ENCODE assay signal across 9 cellular contexts in the genomic region with DNA sequence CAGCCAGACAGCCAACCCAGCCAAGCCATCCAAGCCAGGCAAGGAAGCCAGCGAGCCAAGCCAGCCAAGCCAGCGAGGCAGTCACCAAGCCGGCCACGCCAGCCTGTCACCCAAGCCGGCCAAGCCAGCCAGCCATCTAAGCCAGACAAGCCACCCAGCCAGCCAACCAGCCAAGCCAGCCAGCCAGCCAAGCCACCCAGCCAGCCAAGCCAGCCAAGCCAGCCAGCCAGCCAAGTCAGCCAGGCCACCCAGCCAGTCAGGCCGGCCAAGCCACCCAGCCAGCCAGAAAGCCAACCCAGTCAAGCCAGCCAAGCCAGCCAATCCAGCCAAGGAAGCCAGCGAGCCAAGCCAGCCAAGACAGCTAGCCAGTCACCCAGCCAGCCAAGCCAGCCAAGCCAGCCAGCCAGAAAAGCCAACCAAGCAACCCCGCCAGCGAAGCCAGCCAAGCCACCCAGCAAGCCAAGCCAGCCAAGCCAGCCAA.
DNase-seq lines count a peak whose midpoint lies in the region; ATAC-seq and TF ChIP-seq lines count a peak whose summit lies in the region.
"Had no signal": no experiment of that assay in that cellular context is flagged by ENCODE, and none has a peak within 500 bp of the region (broad histone marks: within the 10 kb centered on the region; RNA-seq: fewer than 3 reads in every experiment).

No MANE protein-coding gene starts in this region.

- H3F3A ChIP-seq in PC-9 (ENCODE audit: insufficient read depth, low read depth), result no peaks in the 10 kb centered on the region

- no peaks in the 10 kb centered on the region for H3K36me3 Mint-ChIP-seq in CD14-positive monocyte

- POLR2A ChIA-PET in PC-9 (lab: Charles Lee; ENCODE audit: unreplicated experiment), result no interaction called here

- no peak for ATAC-seq in GM21619 (IDR thresholded peaks at IDR 0.05; ENCODE audit: unreplicated experiment)

- intact Hi-C loops in CD14-positive monocyte (cut with micrococcal nuclease) (loop anchor here in 1 of 2 donors (1.0 to 10.0 kb wide), 2 partner anchors 9 to 64 kb away; no protein-coding TSS in a partner anchor), PC-9 (cut with micrococcal nuclease; ENCODE audit: unreplicated experiment) (loop anchor here (5.0 kb wide), 1 partner anchor 68 kb away; no protein-coding TSS in a partner anchor)

- no peak overlapping the region for H3K4me2 ChIP-seq in PC-9

- H2AFZ ChIP-seq in PC-9, result no peak overlapping the region

- H3K9me3 Mint-ChIP-seq in CD14-positive monocyte, result peaks cover 3 to 11% (median 6%) of the 10 kb centered on the region in 7 donors

- H3K27ac ChIP-seq in PC-9, result no peak overlapping the region
- peak overlapping the region; percentile 2 for H3K27ac ChIP-seq in duodenal mucosa (ENCODE audit: low read depth, low read length)

- H3K9me2 ChIP-seq in PC-9 (ENCODE audit: insufficient read depth), result no peaks in the 10 kb centered on the region

- BruUV-seq in PC-9 (replicated peaks; lab: Mats Ljungman, UMichigan), result no TSS peak

- CTCF ChIA-PET in PC-9 (lab: Charles Lee), result no interaction called here

- no peaks in the 10 kb centered on the region for H4K20me1 ChIP-seq in PC-9 (ENCODE audit: insufficient read depth)

- H3K36me3 ChIP-seq in PC-9 (ENCODE audit: low read depth) (no peaks in the 10 kb centered on the region), duodenal mucosa (ENCODE audit: control insufficient read depth in 1 of 2, insufficient read depth in 2 of 2, low read length in 2 of 2) (no peaks in the 10 kb centered on the region)

- H3K9ac ChIP-seq in duodenal mucosa (ENCODE audit: low read depth in 1 of 2, low read length in 2 of 2), result no peak overlapping the region

- no peaks in the 10 kb centered on the region for H3K4me1 Mint-ChIP-seq in CD14-positive monocyte

- no peak overlapping the region for H3K27ac Mint-ChIP-seq in CD14-positive monocyte

- H3K4me3 ChIP-seq in PC-9 (no peak overlapping the region), duodenal mucosa (ENCODE audit: low read depth in 1 of 2, low read length in 2 of 2) (peak overlapping the region in 1 of 2 donors; percentile 48)

- TF ChIP-seq CTCF in CD14-positive monocyte (IDR thresholded peaks at IDR 0.05) (no peak), PC-9 (conservative IDR thresholded peaks at IDR 0.05) (no peak)

- DNase-seq in CD14-positive monocyte (ENCODE audit: low spot score) (peak; percentile 85), PC-9 (peak; percentile 54 to 76), mucosa of gallbladder (ENCODE audit: low spot score) (peak; percentile 31), SIG-M5 (lab: John Stamatoyannopoulos, UW) (no peak), cerebellum (ENCODE audit: low spot score) (no peak), germinal center (ENCODE audit: low spot score) (no peak)
- DNase-seq: DMS 273 treated with DMSO at 0.1 percent for 48 hours had no signal

- H3K27me3 ChIP-seq in PC-9 (ENCODE audit: insufficient read depth, low read depth) (peaks cover 5% of the 10 kb centered on the region; the same call in 1 of the 2 replicates), duodenal mucosa (ENCODE audit: control insufficient read depth in 1 of 2, insufficient read depth in 2 of 2, low read length in 2 of 2) (no peaks in the 10 kb centered on the region)

- no peak overlapping the region for H3K4me3 Mint-ChIP-seq in CD14-positive monocyte

- H3K9me3 ChIP-seq in PC-9 (ENCODE audit: insufficient read depth, low read depth) (peaks cover 4% of the 10 kb centered on the region; the same call in 1 of the 2 replicates), duodenal mucosa (ENCODE audit: control insufficient read depth in 1 of 2, low read length in 2 of 2) (peaks cover 34 to 39% of the 10 kb centered on the region in 2 donors)

- no peaks in the 10 kb centered on the region for H3K4me1 ChIP-seq in PC-9 (replicated peaks; ENCODE audit: insufficient read depth)
- H3K4me1 ChIP-seq in duodenal mucosa (ENCODE audit: control insufficient read depth in 1 of 2, insufficient read depth in 2 of 2, low read length in 2 of 2), result no peaks in the 10 kb centered on the region

- H3K27me3 Mint-ChIP-seq in CD14-positive monocyte (ENCODE audit: low read depth in 3 of 3), result no peaks in the 10 kb centered on the region

- H3K79me2 ChIP-seq in PC-9 (ENCODE audit: low read depth), result no peaks in the 10 kb centered on the region

Comparison
In these comparisons a context has a peak if more than half of its experiments do, and no peak if none do; other contexts are left out.
1. DNase-seq: peak in CD14-positive monocyte (single experiment), PC-9 (2 of 2) and mucosa of gallbladder (single experiment); none in SIG-M5 (single experiment), cerebellum (single experiment) and germinal center (single experiment).